ENCODE assay signal across 25 cellular contexts in the genomic region with DNA sequence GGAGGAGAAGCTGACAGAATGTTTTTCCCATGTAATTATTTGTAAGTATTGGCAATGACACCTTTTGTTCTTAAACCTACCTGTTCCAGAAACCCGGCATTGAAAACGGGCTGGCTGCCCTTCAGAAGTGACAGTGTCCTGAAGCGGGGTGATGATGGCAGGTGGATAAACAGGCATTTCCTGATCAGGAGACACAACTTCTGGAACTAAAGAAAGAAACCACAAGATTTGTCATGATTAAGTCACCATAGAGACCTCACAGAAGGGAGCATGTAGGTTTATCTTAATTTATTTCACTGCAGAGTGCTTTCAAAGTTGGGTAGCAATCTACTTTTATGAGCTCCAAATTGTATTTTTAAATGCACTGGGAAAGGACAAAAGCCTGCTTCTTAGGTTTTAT. TPM values are rescaled to one million over a fixed set of nuclear protein-coding genes. Genes with fewer than 3 reads are reported as not detected.
DNase-seq lines count a peak whose midpoint lies in the region; ATAC-seq and TF ChIP-seq lines count a peak whose summit lies in the region.
"Had no signal": no experiment of that assay in that cellular context is flagged by ENCODE, and none has a peak within 500 bp of the region (broad histone marks: within the 10 kb centered on the region; RNA-seq: fewer than 3 reads in every experiment).

No MANE protein-coding gene starts in this region.

- H3K4me3 ChIP-seq in cardiac muscle cell (no peak overlapping the region), PC-3 (ENCODE audit: low read length) (no peak overlapping the region)
- H3K4me3 ChIP-seq: HAP-1, SK-N-MC, smooth muscle cell, stomach, thyroid gland had no signal

- peaks cover 98% of the 10 kb centered on the region for H3K36me3 ChIP-seq in cardiac muscle cell
- no peaks in the 10 kb centered on the region for H3K36me3 ChIP-seq in PC-3 (ENCODE audit: low read depth, low read length)
- H3K36me3 ChIP-seq: HAP-1, stomach, thyroid gland had no signal

- POLR2A ChIA-PET in PC-3 (lab: Charles Lee; ENCODE audit: unreplicated experiment): interaction anchor here (0.6 kb wide), 1 partner anchor 65 kb away, joined by 7 read pairs; no protein-coding TSS in a partner anchor

- H3K79me2 ChIP-seq in PC-3 (ENCODE audit: low read length): no peaks in the 10 kb centered on the region

- ATAC-seq in left ventricle myocardium superior: no peak
- ATAC-seq in PC-3: peak; percentile 76
- ATAC-seq in foreskin keratinocyte: peak; percentile 65
- ATAC-seq in HG03095 (IDR thresholded peaks at IDR 0.05; ENCODE audit: unreplicated experiment): no peak
- ATAC-seq in activated T-helper 17 cell treated with anti-CD3 and anti-CD28 coated beads, Interleukin-2, amount 50 U/mL, for 72 hours (replicated peaks): no peak
- ATAC-seq: HepG2; natural killer cell treated with Interleukin-12 subunit alpha and Interleukin-12 subunit beta and Interleukin-15 and Interleukin-18, amount 100 ng/mL, for 72 hours had no signal

- no peaks in the 10 kb centered on the region for H3K36me3 Mint-ChIP-seq in activated T-helper 17 cell treated with anti-CD3 and anti-CD28 coated beads, Interleukin-2, amount 50 U/mL, for 72 hours (ENCODE audit: low read depth)
- no peaks in the 10 kb centered on the region for H3K36me3 Mint-ChIP-seq in progenitor cell of endocrine pancreas (ENCODE audit: insufficient read depth)
- H3K36me3 Mint-ChIP-seq: activated naive CD8-positive, alpha-beta T cell treated with anti-CD3 and anti-CD28 coated beads, Interleukin-2, amount 10 ng/mL, durations not matched to agents 7 days and 5 days; natural killer cell treated with Interleukin-12 subunit alpha and Interleukin-12 subunit beta and Interleukin-15 and Interleukin-18, amount 100 ng/mL, for 72 hours had no signal

- peak overlapping the region; percentile 53 for H3K4me2 ChIP-seq in PC-3 (ENCODE audit: low read length)
- H3K4me2 ChIP-seq: smooth muscle cell had no signal

- intact Hi-C loops in left ventricle myocardium superior (cut with micrococcal nuclease) (no loop called here), PC-3 (cut with micrococcal nuclease) (loop anchor here (5.0 to 10.0 kb wide), 3 partner anchors 289 to 988 kb away; a partner anchor contains a TSS), head of caudate nucleus (cut with DNase I) (no loop called here)

- no peak overlapping the region for H3K4me3 Mint-ChIP-seq in activated T-helper 17 cell treated with anti-CD3 and anti-CD28 coated beads, Interleukin-2, amount 50 U/mL, for 72 hours
- H3K4me3 Mint-ChIP-seq in progenitor cell of endocrine pancreas (ENCODE audit: low read depth): no peak overlapping the region
- H3K4me3 Mint-ChIP-seq: activated naive CD8-positive, alpha-beta T cell treated with anti-CD3 and anti-CD28 coated beads, Interleukin-2, amount 10 ng/mL, durations not matched to agents 7 days and 5 days; B cell; natural killer cell treated with Interleukin-12 subunit alpha and Interleukin-12 subunit beta and Interleukin-15 and Interleukin-18, amount 100 ng/mL, for 72 hours had no signal

- H3K27me3 Mint-ChIP-seq in activated T-helper 17 cell treated with anti-CD3 and anti-CD28 coated beads, Interleukin-2, amount 50 U/mL, for 72 hours: peaks cover 8% of the 10 kb centered on the region
- H3K27me3 Mint-ChIP-seq in progenitor cell of endocrine pancreas: no peaks in the 10 kb centered on the region
- H3K27me3 Mint-ChIP-seq: activated naive CD8-positive, alpha-beta T cell treated with anti-CD3 and anti-CD28 coated beads, Interleukin-2, amount 10 ng/mL, durations not matched to agents 7 days and 5 days; B cell; natural killer cell treated with Interleukin-12 subunit alpha and Interleukin-12 subunit beta and Interleukin-15 and Interleukin-18, amount 100 ng/mL, for 72 hours had no signal

- CTCF ChIA-PET in PC-3 (lab: Charles Lee): no interaction called here

- DNase-seq in cardiac muscle cell (ENCODE audit: low read depth in 1 of 2, low spot score in 1 of 2) (no peak), left ventricle myocardium superior (no peak), PC-3 (peak; percentile 90), foreskin keratinocyte (no peak), head of caudate nucleus (no peak), progenitor cell of endocrine pancreas (ENCODE audit: low spot score, unreplicated experiment) (no peak)
- DNase-seq: activated effector memory CD4-positive, alpha-beta T cell treated with anti-CD3 and anti-CD28 coated beads, Interleukin-2, amount 50 U/mL, for 16 hours; activated naive CD8-positive, alpha-beta T cell treated with anti-CD3 and anti-CD28 coated beads, Interleukin-2, amount 10 ng/mL, durations not matched to agents 7 days and 5 days; activated T-cell treated with anti-CD3 and anti-CD28 coated beads for 4 hours; Kasumi-1; NCI-H187; NCI-H526; retina; stimulated activated CD4-positive, alpha-beta T cell treated with anti-CD3 and anti-CD28 coated beads, Interleukin-1b, Interleukin-23, amount 100 ng/mL, for 48 hours; stomach; thyroid gland had no signal

- H3K9me2 ChIP-seq in PC-3 (replicated peaks; ENCODE audit: low read length): no peaks in the 10 kb centered on the region

- H3K9me3 Mint-ChIP-seq in activated T-helper 17 cell treated with anti-CD3 and anti-CD28 coated beads, Interleukin-2, amount 50 U/mL, for 72 hours: no peaks in the 10 kb centered on the region
- no peaks in the 10 kb centered on the region for H3K9me3 Mint-ChIP-seq in progenitor cell of endocrine pancreas (ENCODE audit: low read depth)
- H3K9me3 Mint-ChIP-seq: activated naive CD8-positive, alpha-beta T cell treated with anti-CD3 and anti-CD28 coated beads, Interleukin-2, amount 10 ng/mL, durations not matched to agents 7 days and 5 days; natural killer cell treated with Interleukin-12 subunit alpha and Interleukin-12 subunit beta and Interleukin-15 and Interleukin-18, amount 100 ng/mL, for 72 hours had no signal

- H2AFZ ChIP-seq in PC-3 (ENCODE audit: low read length): no peak overlapping the region

- BruUV-seq in PC-3 (replicated peaks; lab: Mats Ljungman, UMichigan): no TSS peak

- TF ChIP-seq CTCF in cardiac muscle cell (IDR thresholded peaks at IDR 0.05; ENCODE audit: low read depth, low read length) (no peak), PC-3 (conservative IDR thresholded peaks at IDR 0.05; ENCODE audit: low read depth, low read length) (no peak), foreskin keratinocyte (conservative IDR thresholded peaks at IDR 0.05) (no peak), progenitor cell of endocrine pancreas (IDR thresholded peaks at IDR 0.05; ENCODE audit: unreplicated experiment) (no peak)

- H3K9me3 ChIP-seq in cardiac muscle cell (ENCODE audit: low read depth) (no peaks in the 10 kb centered on the region), PC-3 (ENCODE audit: low read length) (no peaks in the 10 kb centered on the region)
- H3K9me3 ChIP-seq: HAP-1, stomach, thyroid gland had no signal

- no peaks in the 10 kb centered on the region for H3F3A ChIP-seq in PC-3 (ENCODE audit: low read length, unreplicated experiment)

- H3K27ac Mint-ChIP-seq in activated T-helper 17 cell treated with anti-CD3 and anti-CD28 coated beads, Interleukin-2, amount 50 U/mL, for 72 hours: no peak overlapping the region
- H3K27ac Mint-ChIP-seq in progenitor cell of endocrine pancreas: no peak overlapping the region
- H3K27ac Mint-ChIP-seq: activated naive CD8-positive, alpha-beta T cell treated with anti-CD3 and anti-CD28 coated beads, Interleukin-2, amount 10 ng/mL, durations not matched to agents 7 days and 5 days; B cell; natural killer cell treated with Interleukin-12 subunit alpha and Interleukin-12 subunit beta and Interleukin-15 and Interleukin-18, amount 100 ng/mL, for 72 hours had no signal

- H4K20me1 ChIP-seq in PC-3 (ENCODE audit: low read length): no peaks in the 10 kb centered on the region

- no peak overlapping the region for H3K9ac ChIP-seq in PC-3 (ENCODE audit: low read length)

- H3K27ac ChIP-seq in cardiac muscle cell (peak overlapping the region; percentile 66), PC-3 (ENCODE audit: low read length) (no peak overlapping the region), foreskin keratinocyte (no peak overlapping the region)
- H3K27ac ChIP-seq: RWPE1, SK-N-MC, stomach, thyroid gland had no signal

- no peaks in the 10 kb centered on the region for H3K4me1 ChIP-seq in cardiac muscle cell (ENCODE audit: low read depth)
- H3K4me1 ChIP-seq in PC-3 (ENCODE audit: insufficient read depth, low read length): peaks cover 18% of the 10 kb centered on the region
- H3K4me1 ChIP-seq in foreskin keratinocyte: no peaks in the 10 kb centered on the region
- H3K4me1 ChIP-seq: HAP-1, stomach, thyroid gland had no signal

- H3K4me1 Mint-ChIP-seq in activated T-helper 17 cell treated with anti-CD3 and anti-CD28 coated beads, Interleukin-2, amount 50 U/mL, for 72 hours: no peaks in the 10 kb centered on the region
- H3K4me1 Mint-ChIP-seq in progenitor cell of endocrine pancreas (ENCODE audit: low read depth): no peaks in the 10 kb centered on the region
- H3K4me1 Mint-ChIP-seq: B cell had no signal

- H3K27me3 ChIP-seq in cardiac muscle cell (no peaks in the 10 kb centered on the region), PC-3 (ENCODE audit: low read length) (no peaks in the 10 kb centered on the region), foreskin keratinocyte (peaks cover 14% of the 10 kb centered on the region)
- H3K27me3 ChIP-seq: stomach, thyroid gland had no signal

RNA-seq across cellular contexts. Expression of a gene that starts 43.1 kb away (rescaled TPM):
- total RNA-seq in cardiac muscle cell: 473 and 1,214 TPM in 2 replicates
- polyA plus RNA-seq in cardiac muscle cell: 1,208 and 1,558 TPM in 2 replicates
- total RNA-seq in left ventricle myocardium superior: 3,610 TPM
- 0.52 and 1.1 TPM in 2 replicates for total RNA-seq in PC-3 (2014; rRNA removed)
- total RNA-seq in foreskin keratinocyte: not detected in 2 replicates
- not detected in 2 replicates for polyA plus RNA-seq in foreskin keratinocyte
- 1 to 10 TPM in 1 of 2 donors, under 1 TPM in 1; 0.84 to 3.1 TPM for total RNA-seq in activated T-helper 17 cell treated with anti-CD3 and anti-CD28 coated beads, Interleukin-2, amount 50 U/mL, for 72 hours
- 12.2 and 17.3 TPM in 2 replicates for total RNA-seq in progenitor cell of endocrine pancreas
- total RNA-seq: smooth muscle cell had no signal

Comparison
In these comparisons a context has a peak if more than half of its experiments do, and no peak if none do; other contexts are left out.
1. ATAC-seq: peak in PC-3 (single experiment) and foreskin keratinocyte (single experiment); none in left ventricle myocardium superior (single experiment), HG03095 (single experiment) and activated T-helper 17 cell treated with anti-CD3 and anti-CD28 coated beads, Interleukin-2, amount 50 U/mL, for 72 hours (single experiment).
2. RNA of a gene that starts 43.1 kb away (total RNA-seq): 3,610 TPM in left ventricle myocardium superior (single experiment) and 473 to 1,214 TPM in cardiac muscle cell; 12.2 to 17.3 TPM in progenitor cell of endocrine pancreas, 0.84 to 3.1 TPM in activated T-helper 17 cell treated with anti-CD3 and anti-CD28 coated beads, Interleukin-2, amount 50 U/mL, for 72 hours, 0.52 to 1.1 TPM in PC-3 and not detected in foreskin keratinocyte; every median in the first group is over 10 times any median in the second.